In the genomic region with DNA sequence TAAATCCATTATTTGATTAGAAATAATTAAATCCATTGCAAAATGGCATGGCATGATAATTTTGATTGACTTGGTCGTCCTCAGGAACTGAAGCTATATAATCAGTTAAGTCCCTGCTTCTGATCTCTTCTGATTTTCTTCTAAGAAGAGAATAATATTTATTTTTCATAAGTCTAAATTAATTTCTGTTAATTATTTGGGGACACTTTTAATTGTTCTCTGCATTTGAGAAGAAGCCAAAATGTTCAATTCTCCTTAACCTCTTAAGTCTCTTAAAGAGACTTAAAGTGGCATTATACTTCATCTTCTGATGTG, we compare ENCODE assay signal across 1 cellular context.
TF ChIP-seq lines count a peak whose summit lies in the region.

No MANE protein-coding gene starts in this region.

TF ChIP-seq in K562, 482 proteins besides CTCF, POLR2A, EP300 and RAD21 (continued from another document):
- TF ChIP-seq, protein P1, sequence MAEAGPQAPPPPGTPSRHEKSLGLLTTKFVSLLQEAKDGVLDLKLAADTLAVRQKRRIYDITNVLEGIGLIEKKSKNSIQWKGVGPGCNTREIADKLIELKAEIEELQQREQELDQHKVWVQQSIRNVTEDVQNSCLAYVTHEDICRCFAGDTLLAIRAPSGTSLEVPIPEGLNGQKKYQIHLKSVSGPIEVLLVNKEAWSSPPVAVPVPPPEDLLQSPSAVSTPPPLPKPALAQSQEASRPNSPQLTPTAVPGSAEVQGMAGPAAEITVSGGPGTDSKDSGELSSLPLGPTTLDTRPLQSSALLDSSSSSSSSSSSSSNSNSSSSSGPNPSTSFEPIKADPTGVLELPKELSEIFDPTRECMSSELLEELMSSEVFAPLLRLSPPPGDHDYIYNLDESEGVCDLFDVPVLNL (CRISPR knock-in tag; IDR thresholded peaks at IDR 0.05; ENCODE audit: low read depth) = no peak
- TF ChIP-seq, protein P2, sequence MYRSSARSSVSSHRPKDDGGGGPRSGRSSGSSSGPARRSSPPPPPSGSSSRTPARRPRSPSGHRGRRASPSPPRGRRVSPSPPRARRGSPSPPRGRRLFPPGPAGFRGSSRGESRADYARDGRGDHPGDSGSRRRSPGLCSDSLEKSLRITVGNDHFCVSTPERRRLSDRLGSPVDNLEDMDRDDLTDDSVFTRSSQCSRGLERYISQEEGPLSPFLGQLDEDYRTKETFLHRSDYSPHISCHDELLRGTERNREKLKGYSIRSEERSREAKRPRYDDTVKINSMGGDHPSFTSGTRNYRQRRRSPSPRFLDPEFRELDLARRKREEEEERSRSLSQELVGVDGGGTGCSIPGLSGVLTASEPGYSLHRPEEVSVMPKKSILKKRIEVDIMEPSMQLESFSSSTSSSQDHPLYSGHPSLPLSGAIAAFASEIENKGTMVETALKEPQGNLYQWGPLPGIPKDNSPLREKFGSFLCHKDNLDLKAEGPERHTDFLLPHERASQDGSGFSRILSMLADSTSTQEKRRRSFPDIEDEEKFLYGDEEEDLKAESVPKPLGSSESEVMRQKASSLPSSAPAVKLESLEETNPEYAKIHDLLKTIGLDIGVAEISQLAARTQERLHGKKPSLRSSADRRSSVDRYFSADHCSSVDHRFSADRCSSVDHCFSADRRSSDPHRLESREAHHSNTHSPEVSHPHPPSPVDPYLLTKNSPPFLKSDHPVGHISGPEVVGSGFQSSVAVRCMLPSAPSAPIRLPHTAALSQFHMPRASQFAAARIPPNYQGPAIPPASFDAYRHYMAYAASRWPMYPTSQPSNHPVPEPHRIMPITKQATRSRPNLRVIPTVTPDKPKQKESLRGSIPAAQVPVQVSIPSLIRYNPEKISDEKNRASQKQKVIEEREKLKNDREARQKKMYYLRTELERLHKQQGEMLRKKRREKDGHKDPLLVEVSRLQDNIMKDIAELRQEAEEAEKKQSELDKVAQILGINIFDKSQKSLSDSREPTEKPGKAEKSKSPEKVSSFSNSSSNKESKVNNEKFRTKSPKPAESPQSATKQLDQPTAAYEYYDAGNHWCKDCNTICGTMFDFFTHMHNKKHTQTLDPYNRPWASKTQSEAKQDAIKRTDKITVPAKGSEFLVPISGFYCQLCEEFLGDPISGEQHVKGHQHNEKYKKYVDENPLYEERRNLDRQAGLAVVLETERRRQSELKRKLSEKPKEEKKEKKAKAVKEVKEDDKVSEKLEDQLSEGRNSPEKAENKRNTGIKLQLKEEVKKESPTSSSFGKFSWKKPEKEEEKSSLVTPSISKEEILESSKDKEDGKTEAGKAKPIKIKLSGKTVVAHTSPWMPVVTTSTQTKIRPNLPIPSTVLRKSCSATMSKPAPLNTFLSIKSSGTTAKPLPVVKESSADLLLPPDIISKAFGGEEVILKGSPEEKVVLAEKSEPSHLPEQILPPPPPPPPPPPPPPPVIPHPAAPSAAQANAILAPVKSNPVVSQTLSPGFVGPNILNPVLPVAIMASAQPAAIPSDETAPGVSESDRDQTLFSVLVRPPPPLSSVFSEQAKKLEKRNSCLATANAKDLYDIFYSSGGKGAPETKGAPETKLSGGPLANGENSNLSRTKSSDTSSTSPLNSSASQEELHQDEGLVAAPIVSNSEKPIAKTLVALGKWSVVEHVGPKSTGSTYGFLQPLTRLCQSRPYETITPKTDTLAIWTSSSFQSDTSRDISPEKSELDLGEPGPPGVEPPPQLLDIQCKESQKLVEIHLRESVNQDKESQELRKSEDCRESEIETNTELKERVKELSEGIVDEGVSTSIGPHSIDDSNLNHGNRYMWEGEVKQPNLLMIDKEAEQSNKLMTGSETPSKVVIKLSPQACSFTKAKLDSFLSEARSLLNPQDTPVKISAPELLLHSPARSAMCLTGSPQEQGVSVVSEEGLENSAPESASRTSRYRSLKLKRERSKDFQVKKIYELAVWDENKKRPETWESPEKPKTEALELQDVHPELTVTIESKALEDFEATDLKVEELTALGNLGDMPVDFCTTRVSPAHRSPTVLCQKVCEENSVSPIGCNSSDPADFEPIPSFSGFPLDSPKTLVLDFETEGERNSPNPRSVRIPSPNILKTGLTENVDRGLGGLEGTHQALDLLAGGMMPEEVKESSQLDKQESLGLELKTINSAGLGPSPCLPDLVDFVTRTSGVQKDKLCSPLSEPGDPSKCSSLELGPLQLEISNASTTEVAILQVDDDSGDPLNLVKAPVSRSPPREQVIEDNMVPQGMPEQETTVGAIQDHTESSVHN (IDR thresholded peaks at IDR 0.05; ENCODE audit: borderline replicate concordance in 1 of 2, low read depth in 1 of 2) = peak in 1 of 2 experiments; percentile 69; a peak in 1 of 4 replicates
- TF ChIP-seq RBM22 (IDR thresholded peaks at IDR 0.05; ENCODE audit: low read depth, low read length, poor library complexity, severe bottlenecking) = no peak
- no peak for TF ChIP-seq ZNF184 (CRISPR knock-in tag; IDR thresholded peaks at IDR 0.05)
- TF ChIP-seq NR1H2 (CRISPR knock-in tag; IDR thresholded peaks at IDR 0.05) = no peak
- TF ChIP-seq NBN (IDR thresholded peaks at IDR 0.05; ENCODE audit: low read depth) = no peak
- TF ChIP-seq ZNF583 (CRISPR knock-in tag; IDR thresholded peaks at IDR 0.05) = no peak
- 0 out of 4 replicates have a peak, but pooled peaks of 1 of the 2 experiments have one; percentile 4 for TF ChIP-seq MAZ (CRISPR knock-in tag; conservative IDR thresholded peaks at IDR 0.05 in 1 of 2, IDR thresholded peaks at IDR 0.05 in 1 of 2)
- peak; percentile 12 for TF ChIP-seq TAF9B (IDR thresholded peaks at IDR 0.05; ENCODE audit: partially characterized antibody)
- no peak for TF ChIP-seq SRSF3 (IDR thresholded peaks at IDR 0.05; ENCODE audit: insufficient read depth, low read length)
- TF ChIP-seq MITF (IDR thresholded peaks at IDR 0.05) = no peak
